ENCODE assay signal across 22 cellular contexts in the genomic region with DNA sequence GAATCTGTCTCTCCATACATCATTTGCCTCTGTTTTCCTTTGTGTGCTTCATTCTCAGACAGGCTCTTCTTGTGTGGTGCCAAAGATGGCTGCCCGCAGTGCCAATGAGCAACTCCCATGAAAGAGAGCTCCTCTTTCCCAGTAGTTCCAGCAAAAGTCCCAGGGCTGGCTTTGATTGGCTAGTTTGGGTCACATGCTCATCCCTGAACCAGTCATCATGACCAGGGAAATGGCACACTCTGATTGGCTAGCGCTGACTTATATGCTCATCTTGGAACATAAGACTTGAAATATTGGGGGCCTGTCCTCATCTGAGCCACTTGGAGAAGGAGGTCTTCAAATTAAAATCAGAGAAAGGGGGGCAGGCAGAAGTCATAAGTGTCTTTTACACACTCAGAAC.
"Had no signal": no experiment of that assay in that cellular context is flagged by ENCODE, and none has a peak within 500 bp of the region (broad histone marks: within the 10 kb centered on the region; RNA-seq: fewer than 3 reads in every experiment).

No MANE protein-coding gene starts in this region.

- H3K27ac ChIP-seq: SK-N-MC had no signal

- H3K27me3 ChIP-seq: MG63 had no signal

- DNase-seq: activated CD4-positive, alpha-beta memory T cell treated with anti-CD3 and anti-CD28 coated beads for 36 hours; activated CD4-positive, alpha-beta T cell treated with anti-CD3 and anti-CD28 coated beads, Interleukin-2, amount 10 ng/mL, durations not matched to agents 7 days and 5 days; activated CD4-positive, CD25-positive, alpha-beta regulatory T cell; activated CD8-positive, alpha-beta memory T cell treated with anti-CD3 and anti-CD28 coated beads for 24 hours; activated effector memory CD4-positive, alpha-beta T cell treated with anti-CD3 and anti-CD28 coated beads, Interleukin-2, amount 50 U/mL, for 16 hours; activated naive CD4-positive, alpha-beta T cell treated with Interleukin-2 at 50 U/mL for 16 hours; activated naive CD8-positive, alpha-beta T cell treated with anti-CD3 and anti-CD28 coated beads for 36 hours; activated T-cell treated with anti-CD3 and anti-CD28 coated beads, Interleukin-2, amount 50 U/mL, for 4 hours; cerebellar nuclear complex; MG63; MV-4-11; NCI-H1105; NCI-H1436 treated with DMSO at 0.1 percent for 48 hours; NCI-H187; NCI-H2081; NCI-H510A treated with DMSO at 0.1 percent for 48 hours; PC-3; SIG-M5; T-cell; T-helper 2 cell; T1000 had no signal

- H3K9me3 ChIP-seq: MG63 had no signal

- H3K36me3 ChIP-seq: MG63 had no signal

- ATAC-seq: activated T-cell treated with anti-CD3 and anti-CD28 coated beads, Interleukin-2, amount 50 U/mL, for 4 hours; PC-3; T-cell had no signal

- H3K4me3 ChIP-seq: MG63, SK-N-MC had no signal
